Comparison of ENCODE assay signal across 8 cellular contexts in genomic region chr11:108593214-108593909, GRCh38. TPM values are rescaled to one million over a fixed set of nuclear protein-coding genes. Genes with fewer than 3 reads are reported as not detected.
DNase-seq lines count a peak whose midpoint lies in the region; ATAC-seq, FAIRE-seq and TF ChIP-seq lines count a peak whose summit lies in the region.

A gene with protein sequence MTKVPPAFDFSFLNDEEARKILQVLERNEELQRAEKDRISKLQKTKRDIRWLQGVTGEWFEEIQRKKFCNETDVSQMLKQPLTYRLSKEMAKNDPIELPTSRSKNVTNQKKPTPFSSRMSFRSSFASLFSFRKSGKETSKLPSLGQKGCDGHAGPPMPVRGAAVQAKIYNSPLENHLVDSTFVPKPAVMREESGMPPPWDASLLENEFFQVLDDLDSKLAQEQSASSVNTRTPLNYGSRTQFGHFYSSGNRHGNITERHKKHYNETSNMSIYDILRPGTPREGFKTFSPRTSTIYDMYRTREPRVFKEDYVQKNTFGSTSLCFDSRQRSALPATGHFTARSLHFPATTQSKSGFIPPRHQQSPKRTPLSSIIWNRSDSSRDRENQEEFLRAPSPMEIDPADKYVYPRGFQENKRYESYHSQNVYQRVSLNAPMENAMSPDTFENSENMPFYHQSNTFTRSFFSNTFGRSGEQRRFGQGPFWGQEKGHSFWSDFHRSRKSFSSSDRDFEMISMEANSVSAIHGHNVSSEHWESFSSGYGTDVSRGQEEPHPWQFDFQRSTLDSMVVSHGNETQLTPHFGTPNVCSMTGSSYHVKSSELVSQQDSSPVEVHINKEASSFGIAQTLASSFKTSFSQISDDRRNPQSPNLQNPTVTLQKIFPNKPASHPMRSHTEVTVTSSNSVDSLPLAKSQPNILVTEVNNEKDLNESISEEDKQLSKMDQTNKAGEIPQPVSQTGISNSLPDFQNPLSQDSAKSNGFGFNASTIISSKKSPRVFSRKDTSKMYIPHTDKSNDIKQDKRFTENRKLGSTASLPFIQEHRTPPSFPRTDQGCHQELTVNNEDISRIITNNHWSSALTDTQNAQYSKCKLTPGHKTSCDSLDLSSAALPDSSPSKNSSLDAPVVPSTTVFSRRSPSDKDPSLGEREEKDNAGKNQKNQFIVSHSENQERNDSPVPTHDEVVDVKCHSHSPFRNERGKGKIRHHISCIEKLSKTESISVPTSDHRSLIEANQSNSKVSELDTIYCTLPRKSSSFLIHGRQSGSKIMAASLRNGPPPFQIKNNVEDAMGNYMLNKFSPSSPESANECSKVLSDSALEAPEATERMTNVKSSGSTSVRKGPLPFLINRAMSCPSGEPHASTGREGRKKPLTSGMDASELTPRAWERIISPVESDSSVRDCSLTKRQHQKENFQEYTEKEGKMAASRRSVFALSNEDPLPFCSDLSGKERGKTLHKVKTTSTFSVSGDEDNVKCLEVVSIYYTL (N-terminal part only) (minus strand): TSS chr11:108593768. CDS start chr11:108593536, 232 bp downstream.

- WGBS in right cardiac atrium, result under 1% methylated on average over 37 of the region's 37 CpGs
- under 1% methylated on average over 37 of the region's 37 CpGs for WGBS in prostate gland

- H3K27ac ChIP-seq in ascending aorta (peak within 1 kb of the TSS; percentile 9 to 52), right cardiac atrium (ENCODE audit: low read length) (no peak within 1 kb of the TSS), prostate gland (peak within 1 kb of the TSS; percentile 81 to 90)

- H3K36me3 ChIP-seq in ascending aorta (no peaks in the 10 kb centered on the region), prostate gland (no peaks in the 10 kb centered on the region)

- peak; percentile 93 for ATAC-seq in GM18498 (IDR thresholded peaks at IDR 0.05; ENCODE audit: unreplicated experiment)
- peak; percentile 95 for ATAC-seq in HG02885 (IDR thresholded peaks at IDR 0.05; ENCODE audit: poor library complexity, unreplicated experiment)
- peak; percentile 99 for ATAC-seq in right cardiac atrium

- H3K27me3 ChIP-seq in ascending aorta, result no peaks in the 10 kb centered on the region
- H3K27me3 ChIP-seq in right cardiac atrium (ENCODE audit: control insufficient read depth, insufficient read depth), result no peaks in the 10 kb centered on the region
- H3K27me3 ChIP-seq in prostate gland (replicated peaks; ENCODE audit: insufficient read depth), result no peaks in the 10 kb centered on the region

- TF ChIP-seq CTCF in ascending aorta (IDR thresholded peaks at IDR 0.05) (no peak), prostate gland (IDR thresholded peaks at IDR 0.05) (no peak)

- H3K4me1 ChIP-seq in ascending aorta (no peaks in the 10 kb centered on the region), right cardiac atrium (ENCODE audit: control insufficient read depth, insufficient read depth, low read length) (peaks cover 2% of the 10 kb centered on the region), prostate gland (replicated peaks) (no peaks in the 10 kb centered on the region)

- H3K4me3 ChIP-seq in ascending aorta, result peak within 1 kb of the TSS; percentile 73 to 81
- peak within 1 kb of the TSS; percentile 88 for H3K4me3 ChIP-seq in right cardiac atrium (ENCODE audit: low read length)
- H3K4me3 ChIP-seq in prostate gland, result peak within 1 kb of the TSS; percentile 60 to 61

- intact Hi-C loops in ascending aorta (cut with DNase I), result loop anchor here (2.0 to 5.0 kb wide), 3 partner anchors 54 to 127 kb away; partner anchors contain the start of gene C11orf65
- intact Hi-C loops in right cardiac atrium (cut with DNase I), result no loop called here
- intact Hi-C loops in prostate gland (cut with DNase I), result loop anchor here (5.0 kb wide), 1 partner anchor 126 kb away; the partner anchor contains the start of gene C11orf65

- no peaks in the 10 kb centered on the region for H3K9me3 ChIP-seq in ascending aorta
- H3K9me3 ChIP-seq in right cardiac atrium (ENCODE audit: control insufficient read depth, low read length), result no peaks in the 10 kb centered on the region
- H3K9me3 ChIP-seq in prostate gland, result no peaks in the 10 kb centered on the region

- peak; percentile 90 for FAIRE-seq in urothelium cell line (lab: Jason Lieb, UNC)

- TF ChIP-seq POLR2A in prostate gland (IDR thresholded peaks at IDR 0.05), result peak; percentile 85

- DNase-seq in NCI-H146 (lab: John Stamatoyannopoulos, UW) (peak; percentile 98), T-helper 2 cell (peak; percentile 46 to 84 (median 72)), ascending aorta (ENCODE audit: low spot score in 2 of 2) (peak; percentile 53 to 90), right cardiac atrium (peak; percentile 87 to 94 (median 93)), prostate gland (ENCODE audit: low spot score) (peak; percentile 96), urothelium cell line (ENCODE audit: low spot score) (peak; percentile 92)

RNA-seq across cellular contexts. Expression of the gene that starts here (rescaled TPM):
- total RNA-seq in ascending aorta (1.1 TPM), right cardiac atrium (1 to 10 TPM; 1.8 to 5.0 (median 2.4) TPM), prostate gland (10 to 100 TPM in 1 of 2 donors, 1 to 10 TPM in 1; 6.6 to 17.3 TPM)
- 0.41 TPM for polyA plus RNA-seq in right cardiac atrium

Comparison
In these comparisons a context has a peak if more than half of its experiments do, and no peak if none do; other contexts are left out.
1. intact Hi-C loops: an anchor here in ascending aorta (2.0 to 5.0 kb wide) and prostate gland (5.0 kb wide); none called in right cardiac atrium.